Comparison of ENCODE assay signal across 9 cellular contexts in genomic region chr15:63436872-63437375, GRCh38. TPM values are rescaled to one million over a fixed set of nuclear protein-coding genes. Genes with fewer than 3 reads are reported as not detected.
DNase-seq lines count a peak whose midpoint lies in the region; ATAC-seq, FAIRE-seq and TF ChIP-seq lines count a peak whose summit lies in the region.
"Had no signal": no experiment of that assay in that cellular context is flagged by ENCODE, and none has a peak within 500 bp of the region (broad histone marks: within the 10 kb centered on the region; RNA-seq: fewer than 3 reads in every experiment).

No MANE protein-coding gene starts in this region.

- TF ChIP-seq CTCF in left lung (IDR thresholded peaks at IDR 0.05) = no peak

- H3K4me1 Mint-ChIP-seq in activated CD4-positive, alpha-beta T cell treated with anti-CD3 and anti-CD28 coated beads for 36 hours = peaks cover 47% of the 10 kb centered on the region

- TF ChIP-seq POLR2A in GM12891 (IDR thresholded peaks at IDR 0.05; ENCODE audit: low read depth, low read length) = no peak

- peak; percentile 37 for DNase-seq in GM12891 (ENCODE audit: insufficient read length, low spot score)
- peak; percentile 71 for DNase-seq in NCI-H2227 (lab: John Stamatoyannopoulos, UW; ENCODE audit: unreplicated experiment)
- peak; percentile 90 for DNase-seq in activated CD4-positive, alpha-beta T cell treated with anti-CD3 and anti-CD28 coated beads for 36 hours
- DNase-seq in cerebellum (ENCODE audit: low spot score) = peak; percentile 74
- peak; percentile 83 for DNase-seq in left lung
- peak; percentile 59 for DNase-seq in stimulated activated CD4-positive, alpha-beta T cell treated with anti-CD3 and anti-CD28 coated beads, Interleukin-2, amount 100 ng/mL, for 4 hours (ENCODE audit: low read depth)

- no peaks in the 10 kb centered on the region for H3K36me3 ChIP-seq in left lung

- no peaks in the 10 kb centered on the region for H3K36me3 Mint-ChIP-seq in activated CD4-positive, alpha-beta T cell treated with anti-CD3 and anti-CD28 coated beads for 36 hours (ENCODE audit: low read depth)

- peak overlapping the region; percentile 80 for H3K27ac Mint-ChIP-seq in activated CD4-positive, alpha-beta T cell treated with anti-CD3 and anti-CD28 coated beads for 36 hours

- H3K4me3 Mint-ChIP-seq in activated CD4-positive, alpha-beta T cell treated with anti-CD3 and anti-CD28 coated beads for 36 hours = no peak overlapping the region

- H3K9me3 ChIP-seq in left lung = no peaks in the 10 kb centered on the region

- H3K27ac ChIP-seq in left lung = peak overlapping the region in 1 of 2 donors; percentile 28

- H3K4me1 ChIP-seq in left lung = peaks cover 9 to 12% of the 10 kb centered on the region in 2 donors

- POLR2A ChIA-PET in activated CD4-positive, alpha-beta T cell treated with anti-CD3 and anti-CD28 coated beads for 36 hours (lab: Charles Lee) = interaction anchor here (0.6 kb wide), 2 partner anchors 10 to 66 kb away, joined by 3 to 4 read pairs; no protein-coding TSS in a partner anchor

- no peaks in the 10 kb centered on the region for H3K27me3 ChIP-seq in left lung

- CTCF ChIA-PET in activated CD4-positive, alpha-beta T cell treated with anti-CD3 and anti-CD28 coated beads for 36 hours (lab: Charles Lee) = interaction anchor here (0.6 to 1.5 kb wide), 9 partner anchors 12 to 393 kb away, joined by 3 to 6 read pairs (median 3); no protein-coding TSS in a partner anchor

- peak; percentile 58 for FAIRE-seq in GM12891 (lab: Jason Lieb, UNC)

- ATAC-seq in activated CD4-positive, alpha-beta T cell treated with anti-CD3 and anti-CD28 coated beads for 36 hours = peak; percentile 91
- peak; percentile 77 for ATAC-seq in left lung
- no peak for ATAC-seq in GM21619 (IDR thresholded peaks at IDR 0.05; ENCODE audit: unreplicated experiment)
- no peak for ATAC-seq in HG03095 (IDR thresholded peaks at IDR 0.05; ENCODE audit: unreplicated experiment)

- no peak overlapping the region for H3K4me3 ChIP-seq in left lung

- intact Hi-C loops in activated CD4-positive, alpha-beta T cell treated with anti-CD3 and anti-CD28 coated beads for 36 hours (cut with DNase I, micrococcal nuclease) = no loop called here
- intact Hi-C loops in left lung (cut with DNase I) = no loop called here

- no peaks in the 10 kb centered on the region for H3K9me3 Mint-ChIP-seq in activated CD4-positive, alpha-beta T cell treated with anti-CD3 and anti-CD28 coated beads for 36 hours (ENCODE audit: low read depth)

- no peaks in the 10 kb centered on the region for H3K27me3 Mint-ChIP-seq in activated CD4-positive, alpha-beta T cell treated with anti-CD3 and anti-CD28 coated beads for 36 hours

TF ChIP-seq in GM12891, 5 proteins besides CTCF, POLR2A, EP300 and RAD21:
- no peak for TF ChIP-seq SPI1 (IDR thresholded peaks at IDR 0.05; ENCODE audit: low read depth, low read length)
- no peak for TF ChIP-seq POU2F2 (IDR thresholded peaks at IDR 0.05; ENCODE audit: low read depth, low read length)
- no peak for TF ChIP-seq PAX5 (IDR thresholded peaks at IDR 0.05; ENCODE audit: insufficient read depth, low read length, severe bottlenecking)
- no peak for TF ChIP-seq POLR2AphosphoS5 (IDR thresholded peaks at IDR 0.05; ENCODE audit: low read depth, low read length)
TF ChIP-seq in GM12891: peak in this region for 0.

RNA-seq across cellular contexts. Expression of gene CA12, which starts 55.3 kb away (rescaled TPM):
- polyA plus RNA-seq in GM12891 (2012; ENCODE audit: low read depth, missing spikeins) = not detected
- total RNA-seq in activated CD4-positive, alpha-beta T cell treated with anti-CD3 and anti-CD28 coated beads for 36 hours = under 1 TPM; 0.32 to 0.46 TPM
- total RNA-seq in cerebellum (39.9 TPM), left lung (10 to 100 TPM; 12.2 to 20.5 TPM)
- total RNA-seq: T-helper 1 cell treated with Interleukin-12 subunit alpha and Interleukin-12 subunit beta and Interleukin-4 antibody, amounts not matched to agents 30 ng/mL and 1 ng/mL, for 36 hours had no signal

Comparison
In these comparisons a context has a peak if more than half of its experiments do, and no peak if none do; other contexts are left out.
1. DNase-seq: peak in every context shown above with its lines; median percentile 90 in activated CD4-positive, alpha-beta T cell treated with anti-CD3 and anti-CD28 coated beads for 36 hours; 83 in left lung; 74 in cerebellum; 71 in NCI-H2227; 59 in stimulated activated CD4-positive, alpha-beta T cell treated with anti-CD3 and anti-CD28 coated beads, Interleukin-2, amount 100 ng/mL, for 4 hours; 37 in GM12891.
2. ATAC-seq: peak in activated CD4-positive, alpha-beta T cell treated with anti-CD3 and anti-CD28 coated beads for 36 hours (single experiment) and left lung (single experiment); none in GM21619 (single experiment) and HG03095 (single experiment).
3. RNA of gene CA12, which starts 55.3 kb away (total RNA-seq): 39.9 TPM in cerebellum (single experiment) and 12.2 to 20.5 TPM in left lung; 0.32 to 0.46 TPM in activated CD4-positive, alpha-beta T cell treated with anti-CD3 and anti-CD28 coated beads for 36 hours; every median in the first group is over 4 times any median in the second.